In genomic region chr19:55206664-55207500, GRCh38 we compare ENCODE assay signal across 8 cellular contexts.
A peak's percentile ranks its signal among the peaks of the same experiment; 100 is the strongest.
DNase-seq lines count a peak whose midpoint lies in the region; ATAC-seq and TF ChIP-seq lines count a peak whose summit lies in the region.

No MANE protein-coding gene starts in this region.

- peak overlapping the region; percentile 11 for H3K4me3 Mint-ChIP-seq in T-helper 1 cell treated with Interleukin-12 subunit alpha and Interleukin-12 subunit beta and Interleukin-4 antibody, amounts not matched to agents 30 μg/mL and 1 μg/mL, for 36 hours

- ATAC-seq in GM19463 (IDR thresholded peaks at IDR 0.05; ENCODE audit: unreplicated experiment) = no peak

- peaks cover 18% of the 10 kb centered on the region for H3K27me3 Mint-ChIP-seq in T-helper 1 cell treated with Interleukin-12 subunit alpha and Interleukin-12 subunit beta and Interleukin-4 antibody, amounts not matched to agents 30 μg/mL and 1 μg/mL, for 36 hours (ENCODE audit: low read depth)

- H3K36me3 Mint-ChIP-seq in T-helper 1 cell treated with Interleukin-12 subunit alpha and Interleukin-12 subunit beta and Interleukin-4 antibody, amounts not matched to agents 30 μg/mL and 1 μg/mL, for 36 hours (ENCODE audit: low read depth) = no peaks in the 10 kb centered on the region

- H3K4me1 Mint-ChIP-seq in T-helper 1 cell treated with Interleukin-12 subunit alpha and Interleukin-12 subunit beta and Interleukin-4 antibody, amounts not matched to agents 30 μg/mL and 1 μg/mL, for 36 hours (ENCODE audit: low read depth) = peaks cover 2% of the 10 kb centered on the region

- no peak overlapping the region for H3K27ac Mint-ChIP-seq in T-helper 1 cell treated with Interleukin-12 subunit alpha and Interleukin-12 subunit beta and Interleukin-4 antibody, amounts not matched to agents 30 μg/mL and 1 μg/mL, for 36 hours

- H3K9me3 Mint-ChIP-seq in T-helper 1 cell treated with Interleukin-12 subunit alpha and Interleukin-12 subunit beta and Interleukin-4 antibody, amounts not matched to agents 30 μg/mL and 1 μg/mL, for 36 hours = no peaks in the 10 kb centered on the region

- TF ChIP-seq RAD21 in Ishikawa (IDR thresholded peaks at IDR 0.05; ENCODE audit: low read depth) = no peak; the same call in 1 of the 2 replicates

- peak; percentile 35 for DNase-seq in CMK (ENCODE audit: low read depth)
- peak; percentile 33 for DNase-seq in cerebellar cortex (ENCODE audit: low spot score)
- peak; percentile 84 for DNase-seq in left kidney (ENCODE audit: low read depth, low spot score)
- peak; percentile 54 for DNase-seq in stimulated activated CD4-positive, alpha-beta T cell treated with anti-CD3 and anti-CD28 coated beads, Interleukin-4, amount 100 ng/mL, for 1 hour
- DNase-seq in activated gamma-delta T cell treated with Interleukin-2 at 50 U/mL for 16 hours = no peak

- TF ChIP-seq EP300 in Ishikawa (IDR thresholded peaks at IDR 0.05; ENCODE audit: borderline replicate concordance) = no peak

TF ChIP-seq in Ishikawa, 13 proteins besides CTCF, POLR2A, EP300 and RAD21:
- TF ChIP-seq MAX (IDR thresholded peaks at IDR 0.05) = peak; percentile 35
- TF ChIP-seq YY1 (IDR thresholded peaks at IDR 0.05; ENCODE audit: low read depth) = no peak
- peak; percentile 88; the same call in 1 of the 2 replicates for TF ChIP-seq ZBTB7A (IDR thresholded peaks at IDR 0.05; ENCODE audit: low read depth)
- TF ChIP-seq NFIC (IDR thresholded peaks at IDR 0.05) = peak; percentile 68
- no peak for TF ChIP-seq TEAD4 (IDR thresholded peaks at IDR 0.05)
TF ChIP-seq in Ishikawa: peak in this region for 3.
